In genomic region chr12:20507061-20507460, GRCh38 we compare ENCODE assay signal across 14 cellular contexts.
"Had no signal": no experiment of that assay in that cellular context is flagged by ENCODE, and none has a peak within 500 bp of the region (broad histone marks: within the 10 kb centered on the region; RNA-seq: fewer than 3 reads in every experiment).

No MANE protein-coding gene starts in this region.

- H3K27ac ChIP-seq: esophagus squamous epithelium, left lung, prostate gland, right lobe of liver had no signal

- DNase-seq: activated B cell treated with CpG ODN at 0.5 μM for 24 hours; activated CD4-positive, alpha-beta T cell treated with anti-CD3 and anti-CD28 coated beads, Interleukin-2, amount 10 ng/mL, durations not matched to agents 24 days and 14 days; activated CD8-positive, alpha-beta memory T cell treated with anti-CD3 and anti-CD28 coated beads for 24 hours; activated naive CD4-positive, alpha-beta T cell treated with anti-CD3 and anti-CD28 coated beads for 36 hours; esophagus squamous epithelium; head of caudate nucleus; left lung; nucleus accumbens; right lobe of liver; substantia nigra; trophoblast cell had no signal

- ATAC-seq: left lung; natural killer cell treated with Interleukin-12 subunit alpha and Interleukin-12 subunit beta and Interleukin-15 and Interleukin-18, amount 100 ng/mL, for 72 hours; right lobe of liver; stimulated activated effector memory CD8-positive, alpha-beta T cell treated with anti-CD3 and anti-CD28 coated beads, Interleukin-12 subunit alpha, Interleukin-12 subunit beta, amount 100 ng/mL, for 72 hours had no signal

- H3K9me3 ChIP-seq: esophagus squamous epithelium, left lung, prostate gland, right lobe of liver had no signal

- H3K27me3 ChIP-seq: esophagus squamous epithelium, left lung, right lobe of liver had no signal

- H3K4me1 ChIP-seq: esophagus squamous epithelium, left lung, prostate gland, right lobe of liver had no signal

- H3K4me3 ChIP-seq: esophagus squamous epithelium, left lung, prostate gland, right lobe of liver had no signal

- H3K36me3 ChIP-seq: esophagus squamous epithelium, left lung, prostate gland, right lobe of liver had no signal
